In genomic region chr10:102151774-102152544, GRCh38 we compare ENCODE assay signal across 1 cellular context.
A peak's percentile ranks its signal among the peaks of the same experiment; 100 is the strongest.
TF ChIP-seq lines count a peak whose summit lies in the region.

Gene NOLC1, plus strand, starts transcription at chr10:102152389. Its CDS starts 22 bp downstream, at chr10:102152411.

TF ChIP-seq in K562, 482 proteins besides CTCF, POLR2A, EP300 and RAD21 (continued from another document and continues in another):
- TF ChIP-seq HEY1 (CRISPR knock-in tag; IDR thresholded peaks at IDR 0.05; ENCODE audit: borderline replicate concordance) (no peak), ELF2 (CRISPR knock-in tag; IDR thresholded peaks at IDR 0.05) (no peak), PHF8 (IDR thresholded peaks at IDR 0.05; ENCODE audit: borderline replicate concordance, low read length) (peak; percentile 94; the same call in 1 of the 2 replicates), RBM17 (IDR thresholded peaks at IDR 0.05; ENCODE audit: borderline replicate concordance, low read depth, low read length) (no peak), CLOCK (CRISPR knock-in tag; IDR thresholded peaks at IDR 0.05; ENCODE audit: borderline replicate concordance) (no peak), RB1 (IDR thresholded peaks at IDR 0.05; ENCODE audit: low read depth) (peak; percentile 99), RFX1 (IDR thresholded peaks at IDR 0.05) (no peak), FOXP1 (CRISPR knock-in tag; IDR thresholded peaks at IDR 0.05) (peak; percentile 79), CREB5 (CRISPR knock-in tag; IDR thresholded peaks at IDR 0.05) (no peak), TBP (optimal IDR thresholded peaks at IDR 0.05; ENCODE audit: low read depth, low read length) (peak; percentile 88), HLTF (IDR thresholded peaks at IDR 0.05) (no peak), CBX1 (IDR thresholded peaks at IDR 0.05; ENCODE audit: low read depth) (no peak), ZNF780A (CRISPR knock-in tag; IDR thresholded peaks at IDR 0.05) (no peak), TCF7L2 (IDR thresholded peaks at IDR 0.05; ENCODE audit: low read depth, low read length) (peak; percentile 77), KLF16 (IDR thresholded peaks at IDR 0.05) (no peak), RREB1 (CRISPR knock-in tag; IDR thresholded peaks at IDR 0.05) (no peak), PRPF4 (IDR thresholded peaks at IDR 0.05; ENCODE audit: insufficient read depth, low read depth, low read length, poor library complexity, severe bottlenecking) (no peak), ETV6 (IDR thresholded peaks at IDR 0.05; ENCODE audit: borderline replicate concordance in 1 of 2, low read depth in 2 of 2, low read length in 1 of 2) (no peak), ETV6 (CRISPR knock-in tag; IDR thresholded peaks at IDR 0.05; ENCODE audit: borderline replicate concordance) (no peak), ILF3 (IDR thresholded peaks at IDR 0.05; ENCODE audit: borderline replicate concordance) (no peak), STAT5A (IDR thresholded peaks at IDR 0.05; ENCODE audit: borderline replicate concordance, low read length) (no peak), ZNF431 (CRISPR knock-in tag; IDR thresholded peaks at IDR 0.05) (peak; percentile 79; the same call in 1 of the 2 replicates), ZFP91 (CRISPR knock-in tag; IDR thresholded peaks at IDR 0.05) (no peak), RBM22 (IDR thresholded peaks at IDR 0.05; ENCODE audit: low read depth, low read length, poor library complexity, severe bottlenecking) (peak; percentile 89), SIN3B (IDR thresholded peaks at IDR 0.05; ENCODE audit: low read depth) (peak; percentile 76), ESRRA (IDR thresholded peaks at IDR 0.05; ENCODE audit: borderline replicate concordance, low read depth) (peak; percentile 91), MAZ (CRISPR knock-in tag; conservative IDR thresholded peaks at IDR 0.05 in 1 of 2, IDR thresholded peaks at IDR 0.05 in 1 of 2) (peak in 1 of 2 experiments; percentile 92; a peak in 2 of 4 replicates), FOXO4 (CRISPR knock-in tag; IDR thresholded peaks at IDR 0.05) (no peak), FOSL1 (tag; conservative IDR thresholded peaks at IDR 0.05) (peak; percentile 86), NCOA6 (IDR thresholded peaks at IDR 0.05) (no peak), CBX5 (IDR thresholded peaks at IDR 0.05; ENCODE audit: borderline replicate concordance, low read depth) (no peak), RAD51 (IDR thresholded peaks at IDR 0.05; ENCODE audit: borderline replicate concordance, low read depth) (no peak), HINFP (tag; conservative IDR thresholded peaks at IDR 0.05; ENCODE audit: low read depth) (peak; percentile 87), NR4A1 (CRISPR knock-in tag; IDR thresholded peaks at IDR 0.05) (no peak), NR4A1 (tag; IDR thresholded peaks at IDR 0.05) (no peak), ZNF444 (CRISPR knock-in tag; IDR thresholded peaks at IDR 0.05) (no peak), KLF13 (tag; IDR thresholded peaks at IDR 0.05; ENCODE audit: borderline replicate concordance, low read depth) (peak; percentile 56; the same call in 1 of the 2 replicates), PRMT5 (CRISPR knock-in tag; IDR thresholded peaks at IDR 0.05) (0 out of 2 replicates have a peak, but pooled peaks have one; percentile 41), XRCC5 (IDR thresholded peaks at IDR 0.05; ENCODE audit: low read depth, low read length) (no peak), HOMEZ (CRISPR knock-in tag; IDR thresholded peaks at IDR 0.05) (no peak), PML (IDR thresholded peaks at IDR 0.05; ENCODE audit: low read length) (0 out of 2 replicates have a peak, but pooled peaks have one; percentile 26), BRD9 (IDR thresholded peaks at IDR 0.05; ENCODE audit: low read depth, partially characterized antibody) (peak; percentile 21), NONO (IDR thresholded peaks at IDR 0.05; ENCODE audit: low read depth in 2 of 2, low read length in 1 of 2) (no peak), FOXK1 (CRISPR knock-in tag; IDR thresholded peaks at IDR 0.05; ENCODE audit: borderline replicate concordance) (peak; percentile 62; the same call in 1 of the 2 replicates), PCBP2 (IDR thresholded peaks at IDR 0.05; ENCODE audit: low read depth, low read length, poor library complexity, severe bottlenecking) (no peak), POLR3A (IDR thresholded peaks at IDR 0.05; ENCODE audit: borderline replicate concordance, extremely low read depth, insufficient read depth, insufficient read length) (no peak), POLR2AphosphoS5 (IDR thresholded peaks at IDR 0.05; ENCODE audit: control insufficient read depth, insufficient read depth, low read depth, low read length) (peak; percentile 72)
